23 cellular contexts compared by ENCODE assay signal in genomic region chr1:248576219-248576980, GRCh38. TPM values are rescaled to one million over a fixed set of nuclear protein-coding genes. Genes with fewer than 3 reads are reported as not detected.
"Had no signal": no experiment of that assay in that cellular context is flagged by ENCODE, and none has a peak within 500 bp of the region (broad histone marks: within the 10 kb centered on the region; RNA-seq: fewer than 3 reads in every experiment).

No MANE protein-coding gene starts in this region.

- FAIRE-seq: islet of Langerhans, pancreas had no signal

- ATAC-seq: effector memory CD8-positive, alpha-beta T cell; gastrocnemius medialis; heart right ventricle; pancreas; right cardiac atrium; stimulated activated effector memory CD8-positive, alpha-beta T cell treated with anti-CD3 and anti-CD28 coated beads, Interleukin-12 subunit alpha, Interleukin-12 subunit beta, amount 100 ng/mL, for 72 hours; stimulated activated naive CD8-positive, alpha-beta T cell treated with anti-CD3 and anti-CD28 coated beads, Interleukin-15, Interleukin-2, amounts not matched to agents 100 U/mL and 50 U/mL, for 24 hours had no signal

- H3K4me3 Mint-ChIP-seq: effector memory CD8-positive, alpha-beta T cell; naive B cell; nephron; stimulated activated effector memory CD8-positive, alpha-beta T cell treated with anti-CD3 and anti-CD28 coated beads, Interleukin-12 subunit alpha, Interleukin-12 subunit beta, amount 100 ng/mL, for 72 hours; type B pancreatic cell had no signal

- H3K4me1 Mint-ChIP-seq: naive B cell; nephron; stimulated activated effector memory CD8-positive, alpha-beta T cell treated with anti-CD3 and anti-CD28 coated beads, Interleukin-12 subunit alpha, Interleukin-12 subunit beta, amount 100 ng/mL, for 72 hours had no signal

- H3K27me3 Mint-ChIP-seq: progenitor cell of endocrine pancreas, type B pancreatic cell had no signal

- DNase-seq: effector memory CD8-positive, alpha-beta T cell; gastrocnemius medialis; heart right ventricle; hypothalamus; kidney glomerular epithelial cell; mesendoderm; naive B cell; occipital lobe; pancreas; right cardiac atrium; stimulated activated CD4-positive, alpha-beta T cell treated with anti-CD3 and anti-CD28 coated beads, Interleukin-4, amount 100 ng/mL, for 1 hour; stimulated activated CD8-positive, alpha-beta memory T cell treated with anti-CD3 and anti-CD28 coated beads, Interleukin-4, amount 100 ng/mL, for 48 hours; stimulated activated naive CD8-positive, alpha-beta T cell treated with anti-CD3 and anti-CD28 coated beads, Interleukin-15, Interleukin-2, amounts not matched to agents 100 U/mL and 50 U/mL, for 24 hours; thyroid gland had no signal

- H3K9me3 Mint-ChIP-seq: stimulated activated effector memory CD8-positive, alpha-beta T cell treated with anti-CD3 and anti-CD28 coated beads, Interleukin-12 subunit alpha, Interleukin-12 subunit beta, amount 100 ng/mL, for 72 hours had no signal

- H3K27ac Mint-ChIP-seq: effector memory CD8-positive, alpha-beta T cell; nephron; progenitor cell of endocrine pancreas; stimulated activated effector memory CD8-positive, alpha-beta T cell treated with anti-CD3 and anti-CD28 coated beads, Interleukin-12 subunit alpha, Interleukin-12 subunit beta, amount 100 ng/mL, for 72 hours; type B pancreatic cell had no signal

- H3K36me3 Mint-ChIP-seq: naive B cell; stimulated activated effector memory CD8-positive, alpha-beta T cell treated with anti-CD3 and anti-CD28 coated beads, Interleukin-12 subunit alpha, Interleukin-12 subunit beta, amount 100 ng/mL, for 72 hours; type B pancreatic cell had no signal

RNA-seq across cellular contexts. Expression of gene OR2T34, which starts 1.8 kb away (rescaled TPM):
- total RNA-seq: esophagus muscularis mucosa, fibroblast of villous mesenchyme, gastrocnemius medialis, heart right ventricle, liver, lung microvascular endothelial cell, occipital lobe, pancreas, progenitor cell of endocrine pancreas, right cardiac atrium, thyroid gland had no signal
- polyA plus RNA-seq: heart right ventricle, liver, pancreas, right cardiac atrium had no signal

RNA-seq across cellular contexts. Expression of gene OR2T29, which starts 13.8 kb away (rescaled TPM):
- total RNA-seq: esophagus muscularis mucosa, fibroblast of villous mesenchyme, gastrocnemius medialis, heart right ventricle, liver, lung microvascular endothelial cell, occipital lobe, progenitor cell of endocrine pancreas, right cardiac atrium, thyroid gland had no signal
- polyA plus RNA-seq: heart right ventricle, liver, pancreas, right cardiac atrium had no signal

RNA-seq across cellular contexts. Expression of gene OR2T10, which starts 21.1 kb away (rescaled TPM):
- total RNA-seq: esophagus muscularis mucosa, fibroblast of villous mesenchyme, gastrocnemius medialis, heart right ventricle, liver, lung microvascular endothelial cell, occipital lobe, progenitor cell of endocrine pancreas, right cardiac atrium, thyroid gland had no signal
- polyA plus RNA-seq: heart right ventricle, liver, right cardiac atrium had no signal

RNA-seq across cellular contexts. Expression of gene OR2T11, which starts 58.5 kb away (rescaled TPM):
- total RNA-seq: esophagus muscularis mucosa, fibroblast of villous mesenchyme, gastrocnemius medialis, heart right ventricle, liver, lung microvascular endothelial cell, occipital lobe, progenitor cell of endocrine pancreas, right cardiac atrium, thyroid gland had no signal
- polyA plus RNA-seq: heart right ventricle, liver, right cardiac atrium had no signal
